15 cellular contexts compared by ENCODE assay signal in genomic region chr7:29308424-29308823, GRCh38.
DNase-seq lines count a peak whose midpoint lies in the region; ATAC-seq and TF ChIP-seq lines count a peak whose summit lies in the region.
"Had no signal": no experiment of that assay in that cellular context is flagged by ENCODE, and none has a peak within 500 bp of the region (broad histone marks: within the 10 kb centered on the region; RNA-seq: fewer than 3 reads in every experiment).

No MANE protein-coding gene starts in this region.

- H3K4me1 Mint-ChIP-seq in H9 (peaks cover 49 to 56% of the 10 kb centered on the region in 2 experiments), glutamatergic neuron (ENCODE audit: low read depth, unreplicated experiment) (peaks cover 30% of the 10 kb centered on the region)
- H3K4me1 Mint-ChIP-seq: CD4-positive, CD25-positive, alpha-beta regulatory T cell had no signal

- H4K5ac ChIP-seq in H9 (ENCODE audit: insufficient read length, low read depth, low read length): peak overlapping the region; percentile 56

- no peak overlapping the region for H2BK20ac ChIP-seq in H9 (ENCODE audit: low read depth, low read length, poor library complexity, severe bottlenecking)

- H3K9me3 Mint-ChIP-seq in H9: peaks cover 4 to 8% of the 10 kb centered on the region in 2 experiments; a peak in 3 of 5 replicates
- H3K9me3 Mint-ChIP-seq in glutamatergic neuron (ENCODE audit: unreplicated experiment): peaks cover 2% of the 10 kb centered on the region

- no peak overlapping the region for H2AK5ac ChIP-seq in H9 (ENCODE audit: insufficient read length, low read length)
- H2AK5ac ChIP-seq in trophoblast cell (ENCODE audit: low read length): peak overlapping the region; percentile 9

- H2BK12ac ChIP-seq in H9 (ENCODE audit: insufficient read length, low read depth, low read length): no peak overlapping the region
- H2BK12ac ChIP-seq in trophoblast cell (ENCODE audit: low read length): peak overlapping the region; percentile 42

- H2AFZ ChIP-seq in H9 (ENCODE audit: low read length) (no peak overlapping the region), Karpas-422 (ENCODE audit: low read length) (no peak overlapping the region), trophoblast cell (ENCODE audit: insufficient read depth, low read length, poor library complexity) (no peak overlapping the region)
- H2AFZ ChIP-seq: GM23248 had no signal

- no peak overlapping the region for H4K12ac ChIP-seq in trophoblast cell (ENCODE audit: low read depth, low read length)

- H3K4me1 ChIP-seq in H9 (ENCODE audit: insufficient read depth, low read length) (peaks cover 7% of the 10 kb centered on the region), Karpas-422 (ENCODE audit: low read length) (peaks cover 73% of the 10 kb centered on the region), trophoblast cell (ENCODE audit: control insufficient read depth in 1 of 2, insufficient read depth in 2 of 2, low read length in 2 of 2) (peaks cover 13 to 20% of the 10 kb centered on the region in 2 experiments)
- H3K4me1 ChIP-seq: BE2C had no signal

- peak overlapping the region; percentile 0 to 47 (median 4); a peak in 2 of 7 replicates for H3K27ac Mint-ChIP-seq in H9
- no peak overlapping the region for H3K27ac Mint-ChIP-seq in glutamatergic neuron (ENCODE audit: unreplicated experiment)
- H3K27ac Mint-ChIP-seq: CD4-positive, CD25-positive, alpha-beta regulatory T cell; CD8-positive, alpha-beta memory T cell had no signal

- H2BK120ac ChIP-seq in H9 (ENCODE audit: low read depth, low read length, poor library complexity, severe bottlenecking) (no peak overlapping the region), trophoblast cell (ENCODE audit: insufficient read depth, low read length, poor library complexity) (peak overlapping the region; percentile 64)

- H3K79me2 ChIP-seq in H9 (ENCODE audit: insufficient read depth, low read length) (no peaks in the 10 kb centered on the region), Karpas-422 (ENCODE audit: low read length) (no peaks in the 10 kb centered on the region), trophoblast cell (ENCODE audit: control insufficient read depth, insufficient read depth, low read length, poor library complexity) (peaks cover 5% of the 10 kb centered on the region)

- H3K4ac ChIP-seq in H9 (ENCODE audit: low read depth, low read length): no peak overlapping the region
- no peak overlapping the region for H3K4ac ChIP-seq in trophoblast cell (ENCODE audit: low read depth, low read length)

- no peak overlapping the region for H4K91ac ChIP-seq in H9 (ENCODE audit: insufficient read length, low read depth, low read length)
- no peak overlapping the region for H4K91ac ChIP-seq in trophoblast cell (ENCODE audit: low read depth, low read length)

- H3K9me2 ChIP-seq in Karpas-422 (replicated peaks; ENCODE audit: insufficient read depth, low read length): no peaks in the 10 kb centered on the region

- no peak overlapping the region for H3K56ac ChIP-seq in H9 (ENCODE audit: insufficient read length, low read depth, low read length)

- peaks cover 1% of the 10 kb centered on the region for H3K27me3 Mint-ChIP-seq in H9 (ENCODE audit: low read depth)
- peaks cover 2% of the 10 kb centered on the region for H3K27me3 Mint-ChIP-seq in glutamatergic neuron (ENCODE audit: unreplicated experiment)
- H3K27me3 Mint-ChIP-seq: CD8-positive, alpha-beta memory T cell had no signal

- no peaks in the 10 kb centered on the region for H3K27me3 ChIP-seq in H9 (ENCODE audit: insufficient read depth, low read length)
- H3K27me3 ChIP-seq in Karpas-422 (ENCODE audit: low read length): no peaks in the 10 kb centered on the region
- no peaks in the 10 kb centered on the region for H3K27me3 ChIP-seq in trophoblast cell (ENCODE audit: insufficient read depth, low read length)
- H3K27me3 ChIP-seq: BE2C had no signal

- H3K14ac ChIP-seq in H9 (ENCODE audit: insufficient read depth, low read length) (no peak overlapping the region), trophoblast cell (ENCODE audit: low read length) (no peak overlapping the region)

- no peak overlapping the region for H3K4me3 ChIP-seq in Karpas-422 (ENCODE audit: low read length)
- no peak overlapping the region for H3K4me3 ChIP-seq in trophoblast cell (ENCODE audit: low read depth, low read length)
- H3K4me3 ChIP-seq: GM23248 had no signal

- no peak overlapping the region for H3K9ac ChIP-seq in H9 (ENCODE audit: extremely low read depth, insufficient read length, low read length)
- H3K9ac ChIP-seq in Karpas-422 (ENCODE audit: low read length): no peak overlapping the region
- H3K9ac ChIP-seq in trophoblast cell (ENCODE audit: low read length): no peak overlapping the region
- H3K9ac ChIP-seq: GM23248 had no signal

- ATAC-seq in HG03521 (IDR thresholded peaks at IDR 0.05; ENCODE audit: unreplicated experiment): no peak

- H3T11ph ChIP-seq in H9 (ENCODE audit: low read length): no peak overlapping the region

- no peak overlapping the region for H3K4me2 ChIP-seq in H9 (ENCODE audit: insufficient read depth, insufficient read length, low read length)
- no peak overlapping the region for H3K4me2 ChIP-seq in Karpas-422 (ENCODE audit: low read depth, low read length, poor library complexity, severe bottlenecking)
- H3K4me2 ChIP-seq in trophoblast cell (ENCODE audit: low read length): no peak overlapping the region

- no peaks in the 10 kb centered on the region for H3K23me2 ChIP-seq in H9 (ENCODE audit: insufficient read length, low read depth, low read length, poor library complexity, severe bottlenecking)

- H3K27ac ChIP-seq in H9 (ENCODE audit: insufficient read length, low read depth, low read length) (no peak overlapping the region), Karpas-422 (ENCODE audit: low read length) (peak overlapping the region; percentile 98; the same call in 1 of the 2 replicates), trophoblast cell (ENCODE audit: low read depth, low read length) (peak overlapping the region; percentile 3)
- H3K27ac ChIP-seq: GM23248 had no signal

- no peak overlapping the region for H2BK15ac ChIP-seq in H9 (ENCODE audit: low read depth, low read length)

- H4K20me1 ChIP-seq in H9 (ENCODE audit: control insufficient read depth, insufficient read depth, insufficient read length): no peaks in the 10 kb centered on the region
- no peaks in the 10 kb centered on the region for H4K20me1 ChIP-seq in Karpas-422 (ENCODE audit: insufficient read depth, low read depth, low read length)

- TF ChIP-seq CTCF in H9 (conservative IDR thresholded peaks at IDR 0.05) (no peak), glutamatergic neuron (IDR thresholded peaks at IDR 0.05; ENCODE audit: partially characterized antibody, unreplicated experiment) (no peak), GM10266 (IDR thresholded peaks at IDR 0.05; ENCODE audit: control insufficient read depth, insufficient read depth, low read depth, missing control alignments) (no peak)

- H3K36me3 ChIP-seq in Karpas-422 (ENCODE audit: insufficient read depth, low read length) (no peaks in the 10 kb centered on the region), trophoblast cell (ENCODE audit: control insufficient read depth in 1 of 2, insufficient read depth in 2 of 2, low read length in 2 of 2) (peaks cover 2 to 7% of the 10 kb centered on the region in 2 experiments)
- H3K36me3 ChIP-seq: BE2C had no signal

- H3K79me1 ChIP-seq in H9 (ENCODE audit: insufficient read depth, low read depth, low read length, poor library complexity, severe bottlenecking) (no peaks in the 10 kb centered on the region), trophoblast cell (ENCODE audit: low read length) (peaks cover 18% of the 10 kb centered on the region)

- H3K23ac ChIP-seq in H9 (ENCODE audit: insufficient read length, low read depth, low read length) (no peak overlapping the region), trophoblast cell (ENCODE audit: low read length) (no peak overlapping the region)

- H3K36me3 Mint-ChIP-seq in H9 (ENCODE audit: insufficient read depth in 1 of 3, low read depth in 3 of 3) (peaks cover 0 to 2% (median 0%) of the 10 kb centered on the region in 3 experiments; a peak in 2 of 7 replicates), glutamatergic neuron (ENCODE audit: unreplicated experiment) (peaks cover 11% of the 10 kb centered on the region)
- H3K36me3 Mint-ChIP-seq: CD4-positive, CD25-positive, alpha-beta regulatory T cell had no signal

- H3K4me3 Mint-ChIP-seq in H9 (no peak overlapping the region), glutamatergic neuron (ENCODE audit: unreplicated experiment) (peak overlapping the region; percentile 12)
- H3K4me3 Mint-ChIP-seq: CD4-positive, CD25-positive, alpha-beta regulatory T cell; CD8-positive, alpha-beta memory T cell had no signal

- peak overlapping the region; percentile 27 for H3K18ac ChIP-seq in H9 (ENCODE audit: insufficient read length, low read depth, low read length)
- peak overlapping the region; percentile 7 for H3K18ac ChIP-seq in trophoblast cell (ENCODE audit: low read length)

- no peaks in the 10 kb centered on the region for H3K9me3 ChIP-seq in H9 (ENCODE audit: control insufficient read depth, low read depth, low read length)
- peaks cover 4% of the 10 kb centered on the region; the same call in 1 of the 2 replicates for H3K9me3 ChIP-seq in Karpas-422 (ENCODE audit: low read length)
- no peaks in the 10 kb centered on the region for H3K9me3 ChIP-seq in trophoblast cell (ENCODE audit: insufficient read depth, low read depth, low read length)
- H3K9me3 ChIP-seq: BE2C had no signal

- H4K8ac ChIP-seq in H9 (replicated peaks; ENCODE audit: insufficient read length, low read depth, low read length) (no peak overlapping the region), trophoblast cell (ENCODE audit: low read depth, low read length) (no peak overlapping the region)

- no CpG with 5 or more reads among the region's 6 CpGs for WGBS in H9 (ENCODE audit: extremely low coverage, insufficient read length, low lambda C conversion rate)
- whole genome bisulfite sequencing in trophoblast cell (ENCODE audit: extremely low coverage, insufficient coverage, insufficient read length): no CpG with 5 or more reads among the region's 6 CpGs

- H2BK5ac ChIP-seq in H9 (ENCODE audit: insufficient read length, low read length) (no peak overlapping the region), trophoblast cell (ENCODE audit: low read depth, low read length, poor library complexity) (peak overlapping the region; percentile 4)

- DNase-seq in H9: no peak
- DNase-seq in Karpas-422: no peak
- DNase-seq in glutamatergic neuron: no peak
- DNase-seq in trophoblast cell: peak; percentile 50 to 69
- no peak for DNase-seq in NCI-H2227 treated with DMSO at 0.1 percent for 48 hours (lab: John Stamatoyannopoulos, UW)
- no peak for DNase-seq in GM10266 (ENCODE audit: extremely low spot score)
- DNase-seq: ACHN; BE2C; C1 segment of cervical spinal cord; CD4-positive, CD25-positive, alpha-beta regulatory T cell; CD8-positive, alpha-beta memory T cell; COR-L47; GM23248; H7 had no signal

Comparison
In these comparisons a context has a peak if more than half of its experiments do, and no peak if none do; other contexts are left out.
1. DNase-seq: peak in trophoblast cell (2 of 2); none in H9 (single experiment), Karpas-422 (single experiment), glutamatergic neuron (single experiment), NCI-H2227 treated with DMSO at 0.1 percent for 48 hours (single experiment) and GM10266 (single experiment).